ENCODE assay signal across 1 cellular context in the genomic region with DNA sequence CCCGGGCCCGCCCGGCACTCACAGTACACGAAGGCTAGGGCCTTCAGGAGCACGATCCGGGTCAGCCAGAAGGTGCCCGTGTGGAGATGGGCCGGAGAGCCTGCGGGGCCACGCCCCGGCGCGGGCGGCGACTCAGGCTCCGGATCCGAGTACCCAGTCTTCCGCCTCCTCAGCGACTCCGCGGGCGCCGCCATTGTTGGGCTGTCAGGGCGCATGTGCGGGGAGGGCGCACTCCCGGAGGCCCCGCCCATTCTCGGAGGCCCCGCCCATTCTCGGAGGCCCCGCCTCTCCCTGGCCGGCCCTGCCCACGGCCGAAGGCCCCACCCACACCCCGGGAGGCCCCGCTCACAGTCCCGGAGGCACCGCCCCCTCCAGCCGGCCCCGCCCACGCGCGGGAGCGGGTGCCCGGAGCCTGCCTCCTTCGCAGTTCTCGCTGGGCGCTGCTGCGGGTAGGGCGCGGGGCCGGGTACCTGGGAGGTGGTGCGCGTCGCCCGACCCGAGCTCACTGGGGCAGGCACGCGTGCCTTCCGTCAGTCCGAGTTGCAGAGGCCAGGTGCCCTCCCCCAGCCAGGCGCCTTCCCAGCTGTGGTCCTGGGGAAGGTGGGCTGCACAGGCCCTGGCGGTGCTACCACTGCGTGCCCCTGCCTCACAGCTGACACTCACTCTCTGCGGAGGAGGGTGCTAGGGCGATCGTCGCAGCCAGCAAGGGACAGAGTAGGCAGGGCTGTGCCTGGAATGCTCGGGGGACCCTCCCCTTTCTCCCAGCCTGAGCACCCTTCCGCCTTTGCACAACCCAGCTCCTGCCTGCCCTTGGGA.
TF ChIP-seq lines count a peak whose summit lies in the region.

A gene (minus strand): TSS at position 219 of the 816 bp plus-strand sequence. CDS start 4 bp downstream, at position 215.

TF ChIP-seq in K562, 482 proteins besides CTCF, POLR2A, EP300 and RAD21 (continued from another document and continues in another):
- TF ChIP-seq, protein P1, sequence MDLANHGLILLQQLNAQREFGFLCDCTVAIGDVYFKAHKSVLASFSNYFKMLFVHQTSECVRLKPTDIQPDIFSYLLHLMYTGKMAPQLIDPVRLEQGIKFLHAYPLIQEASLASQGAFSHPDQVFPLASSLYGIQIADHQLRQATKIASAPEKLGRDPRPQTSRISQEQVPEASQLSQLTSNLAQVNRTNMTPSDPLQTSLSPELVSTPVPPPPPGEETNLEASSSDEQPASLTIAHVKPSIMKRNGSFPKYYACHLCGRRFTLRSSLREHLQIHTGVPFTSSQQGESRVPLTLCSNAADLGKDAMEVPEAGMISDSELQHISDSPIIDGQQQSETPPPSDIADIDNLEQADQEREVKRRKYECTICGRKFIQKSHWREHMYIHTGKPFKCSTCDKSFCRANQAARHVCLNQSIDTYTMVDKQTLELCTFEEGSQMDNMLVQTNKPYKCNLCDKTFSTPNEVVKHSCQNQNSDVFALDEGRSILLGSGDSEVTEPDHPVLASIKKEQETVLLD (IDR thresholded peaks at IDR 0.05) = peak; percentile 72; the same call in 1 of the 2 replicates
- TF ChIP-seq FOXM1 (IDR thresholded peaks at IDR 0.05; ENCODE audit: low read depth) (no peak), FOXM1 (CRISPR knock-in tag; IDR thresholded peaks at IDR 0.05; ENCODE audit: low read depth) (0 out of 2 replicates have a peak, but pooled peaks have one; percentile 31), ZNF212 (CRISPR knock-in tag; IDR thresholded peaks at IDR 0.05) (no peak; the same call in 1 of the 2 replicates), SIN3A (IDR thresholded peaks at IDR 0.05; ENCODE audit: borderline replicate concordance in 2 of 2, control insufficient read depth in 1 of 2, low read depth in 2 of 2, low read length in 2 of 2) (0 out of 4 replicates have a peak, but pooled peaks of 1 of the 2 experiments have one; percentile 50), GABPB1 (CRISPR knock-in tag; IDR thresholded peaks at IDR 0.05) (peak; percentile 15; the same call in 1 of the 2 replicates), ZNF324 (CRISPR knock-in tag; IDR thresholded peaks at IDR 0.05) (no peak), FIP1L1 (IDR thresholded peaks at IDR 0.05; ENCODE audit: low read depth, low read length, poor library complexity, severe bottlenecking) (peak; percentile 44), NRF1 (conservative IDR thresholded peaks at IDR 0.05 in 1 of 2, IDR thresholded peaks at IDR 0.05 in 1 of 2) (peak; percentile 97 to 98), MYC (IDR thresholded peaks at IDR 0.05; ENCODE audit: low read depth, low read length) (0 out of 2 replicates have a peak, but pooled peaks have one; percentile 48), MYC (CRISPR knock-in tag; IDR thresholded peaks at IDR 0.05; ENCODE audit: borderline replicate concordance, low read depth) (no peak), SMAD1 (IDR thresholded peaks at IDR 0.05; ENCODE audit: low read depth, low read length, partially characterized antibody) (no peak), HMG20A (CRISPR knock-in tag; conservative IDR thresholded peaks at IDR 0.05) (no peak), NONO (IDR thresholded peaks at IDR 0.05; ENCODE audit: low read depth in 2 of 2, low read length in 1 of 2) (no peak), ZNF507 (tag; conservative IDR thresholded peaks at IDR 0.05) (no peak), SUPT5H (IDR thresholded peaks at IDR 0.05) (peak; percentile 83), PHF20 (IDR thresholded peaks at IDR 0.05; ENCODE audit: partially characterized antibody) (peak; percentile 93), GABPB2 (CRISPR knock-in tag; conservative IDR thresholded peaks at IDR 0.05) (no peak), CBX5 (IDR thresholded peaks at IDR 0.05; ENCODE audit: borderline replicate concordance, low read depth) (no peak), GATAD2A (IDR thresholded peaks at IDR 0.05) (0 out of 2 replicates have a peak, but pooled peaks have one; percentile 12), RBM17 (IDR thresholded peaks at IDR 0.05; ENCODE audit: borderline replicate concordance, low read depth, low read length) (no peak), ARID1B (IDR thresholded peaks at IDR 0.05) (no peak), ZNF263 (CRISPR knock-in tag; IDR thresholded peaks at IDR 0.05; ENCODE audit: borderline replicate concordance) (peak; percentile 26; the same call in 1 of the 2 replicates), SETDB1 (IDR thresholded peaks at IDR 0.05; ENCODE audit: low read length) (no peak), MTF1 (CRISPR knock-in tag; IDR thresholded peaks at IDR 0.05; ENCODE audit: borderline replicate concordance) (no peak), TBP (optimal IDR thresholded peaks at IDR 0.05; ENCODE audit: low read depth, low read length) (peak; percentile 81), RB1 (IDR thresholded peaks at IDR 0.05; ENCODE audit: low read depth) (0 out of 2 replicates have a peak, but pooled peaks have one; percentile 7), ZBTB17 (CRISPR knock-in tag; IDR thresholded peaks at IDR 0.05) (no peak), CXXC5 (CRISPR knock-in tag; IDR thresholded peaks at IDR 0.05) (peak; percentile 66), KLF10 (CRISPR knock-in tag; IDR thresholded peaks at IDR 0.05) (no peak), ZNF282 (CRISPR knock-in tag; IDR thresholded peaks at IDR 0.05) (0 out of 2 replicates have a peak, but pooled peaks have one; percentile 5), ESRRA (IDR thresholded peaks at IDR 0.05; ENCODE audit: borderline replicate concordance, low read depth) (peak; percentile 44; the same call in 1 of the 2 replicates), RBM25 (IDR thresholded peaks at IDR 0.05; ENCODE audit: low read depth, low read length, severe bottlenecking) (peak; percentile 7), MTA3 (IDR thresholded peaks at IDR 0.05; ENCODE audit: borderline replicate concordance) (0 out of 2 replicates have a peak, but pooled peaks have one; percentile 70), HDAC1 (IDR thresholded peaks at IDR 0.05) (peak in 1 of 2 experiments; percentile 65; a peak in 1 of 4 replicates), SP1 (CRISPR knock-in tag; IDR thresholded peaks at IDR 0.05) (peak; percentile 86), KDM4B (IDR thresholded peaks at IDR 0.05; ENCODE audit: borderline replicate concordance in 2 of 2, low read depth in 1 of 2) (no peak), ZFX (CRISPR knock-in tag; IDR thresholded peaks at IDR 0.05) (peak; percentile 89), ATF7 (IDR thresholded peaks at IDR 0.05) (peak; percentile 40; the same call in 1 of the 2 replicates), IFI16 (CRISPR knock-in tag; IDR thresholded peaks at IDR 0.05) (no peak), KAT2B (IDR thresholded peaks at IDR 0.05; ENCODE audit: low read depth, low read length) (no peak)
- TF ChIP-seq, protein P2, sequence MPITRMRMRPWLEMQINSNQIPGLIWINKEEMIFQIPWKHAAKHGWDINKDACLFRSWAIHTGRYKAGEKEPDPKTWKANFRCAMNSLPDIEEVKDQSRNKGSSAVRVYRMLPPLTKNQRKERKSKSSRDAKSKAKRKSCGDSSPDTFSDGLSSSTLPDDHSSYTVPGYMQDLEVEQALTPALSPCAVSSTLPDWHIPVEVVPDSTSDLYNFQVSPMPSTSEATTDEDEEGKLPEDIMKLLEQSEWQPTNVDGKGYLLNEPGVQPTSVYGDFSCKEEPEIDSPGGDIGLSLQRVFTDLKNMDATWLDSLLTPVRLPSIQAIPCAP (CRISPR knock-in tag; IDR thresholded peaks at IDR 0.05; ENCODE audit: borderline replicate concordance) = no peak
- TF ChIP-seq, protein P3, sequence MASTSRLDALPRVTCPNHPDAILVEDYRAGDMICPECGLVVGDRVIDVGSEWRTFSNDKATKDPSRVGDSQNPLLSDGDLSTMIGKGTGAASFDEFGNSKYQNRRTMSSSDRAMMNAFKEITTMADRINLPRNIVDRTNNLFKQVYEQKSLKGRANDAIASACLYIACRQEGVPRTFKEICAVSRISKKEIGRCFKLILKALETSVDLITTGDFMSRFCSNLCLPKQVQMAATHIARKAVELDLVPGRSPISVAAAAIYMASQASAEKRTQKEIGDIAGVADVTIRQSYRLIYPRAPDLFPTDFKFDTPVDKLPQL (IDR thresholded peaks at IDR 0.05; ENCODE audit: extremely low read depth, insufficient read length) = no peak
- TF ChIP-seq, protein P4, sequence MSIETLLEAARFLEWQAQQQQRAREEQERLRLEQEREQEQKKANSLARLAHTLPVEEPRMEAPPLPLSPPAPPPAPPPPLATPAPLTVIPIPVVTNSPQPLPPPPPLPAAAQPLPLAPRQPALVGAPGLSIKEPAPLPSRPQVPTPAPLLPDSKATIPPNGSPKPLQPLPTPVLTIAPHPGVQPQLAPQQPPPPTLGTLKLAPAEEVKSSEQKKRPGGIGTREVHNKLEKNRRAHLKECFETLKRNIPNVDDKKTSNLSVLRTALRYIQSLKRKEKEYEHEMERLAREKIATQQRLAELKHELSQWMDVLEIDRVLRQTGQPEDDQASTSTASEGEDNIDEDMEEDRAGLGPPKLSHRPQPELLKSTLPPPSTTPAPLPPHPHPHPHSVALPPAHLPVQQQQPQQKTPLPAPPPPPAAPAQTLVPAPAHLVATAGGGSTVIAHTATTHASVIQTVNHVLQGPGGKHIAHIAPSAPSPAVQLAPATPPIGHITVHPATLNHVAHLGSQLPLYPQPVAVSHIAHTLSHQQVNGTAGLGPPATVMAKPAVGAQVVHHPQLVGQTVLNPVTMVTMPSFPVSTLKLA (conservative IDR thresholded peaks at IDR 0.05) = peak in 1 of 2 experiments; percentile 64; a peak in 2 of 4 replicates
- TF ChIP-seq, protein P5, sequence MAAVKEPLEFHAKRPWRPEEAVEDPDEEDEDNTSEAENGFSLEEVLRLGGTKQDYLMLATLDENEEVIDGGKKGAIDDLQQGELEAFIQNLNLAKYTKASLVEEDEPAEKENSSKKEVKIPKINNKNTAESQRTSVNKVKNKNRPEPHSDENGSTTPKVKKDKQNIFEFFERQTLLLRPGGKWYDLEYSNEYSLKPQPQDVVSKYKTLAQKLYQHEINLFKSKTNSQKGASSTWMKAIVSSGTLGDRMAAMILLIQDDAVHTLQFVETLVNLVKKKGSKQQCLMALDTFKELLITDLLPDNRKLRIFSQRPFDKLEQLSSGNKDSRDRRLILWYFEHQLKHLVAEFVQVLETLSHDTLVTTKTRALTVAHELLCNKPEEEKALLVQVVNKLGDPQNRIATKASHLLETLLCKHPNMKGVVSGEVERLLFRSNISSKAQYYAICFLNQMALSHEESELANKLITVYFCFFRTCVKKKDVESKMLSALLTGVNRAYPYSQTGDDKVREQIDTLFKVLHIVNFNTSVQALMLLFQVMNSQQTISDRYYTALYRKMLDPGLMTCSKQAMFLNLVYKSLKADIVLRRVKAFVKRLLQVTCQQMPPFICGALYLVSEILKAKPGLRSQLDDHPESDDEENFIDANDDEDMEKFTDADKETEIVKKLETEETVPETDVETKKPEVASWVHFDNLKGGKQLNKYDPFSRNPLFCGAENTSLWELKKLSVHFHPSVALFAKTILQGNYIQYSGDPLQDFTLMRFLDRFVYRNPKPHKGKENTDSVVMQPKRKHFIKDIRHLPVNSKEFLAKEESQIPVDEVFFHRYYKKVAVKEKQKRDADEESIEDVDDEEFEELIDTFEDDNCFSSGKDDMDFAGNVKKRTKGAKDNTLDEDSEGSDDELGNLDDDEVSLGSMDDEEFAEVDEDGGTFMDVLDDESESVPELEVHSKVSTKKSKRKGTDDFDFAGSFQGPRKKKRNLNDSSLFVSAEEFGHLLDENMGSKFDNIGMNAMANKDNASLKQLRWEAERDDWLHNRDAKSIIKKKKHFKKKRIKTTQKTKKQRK (IDR thresholded peaks at IDR 0.05; ENCODE audit: borderline replicate concordance, low read depth, low read length) = no peak
- TF ChIP-seq, protein P6, sequence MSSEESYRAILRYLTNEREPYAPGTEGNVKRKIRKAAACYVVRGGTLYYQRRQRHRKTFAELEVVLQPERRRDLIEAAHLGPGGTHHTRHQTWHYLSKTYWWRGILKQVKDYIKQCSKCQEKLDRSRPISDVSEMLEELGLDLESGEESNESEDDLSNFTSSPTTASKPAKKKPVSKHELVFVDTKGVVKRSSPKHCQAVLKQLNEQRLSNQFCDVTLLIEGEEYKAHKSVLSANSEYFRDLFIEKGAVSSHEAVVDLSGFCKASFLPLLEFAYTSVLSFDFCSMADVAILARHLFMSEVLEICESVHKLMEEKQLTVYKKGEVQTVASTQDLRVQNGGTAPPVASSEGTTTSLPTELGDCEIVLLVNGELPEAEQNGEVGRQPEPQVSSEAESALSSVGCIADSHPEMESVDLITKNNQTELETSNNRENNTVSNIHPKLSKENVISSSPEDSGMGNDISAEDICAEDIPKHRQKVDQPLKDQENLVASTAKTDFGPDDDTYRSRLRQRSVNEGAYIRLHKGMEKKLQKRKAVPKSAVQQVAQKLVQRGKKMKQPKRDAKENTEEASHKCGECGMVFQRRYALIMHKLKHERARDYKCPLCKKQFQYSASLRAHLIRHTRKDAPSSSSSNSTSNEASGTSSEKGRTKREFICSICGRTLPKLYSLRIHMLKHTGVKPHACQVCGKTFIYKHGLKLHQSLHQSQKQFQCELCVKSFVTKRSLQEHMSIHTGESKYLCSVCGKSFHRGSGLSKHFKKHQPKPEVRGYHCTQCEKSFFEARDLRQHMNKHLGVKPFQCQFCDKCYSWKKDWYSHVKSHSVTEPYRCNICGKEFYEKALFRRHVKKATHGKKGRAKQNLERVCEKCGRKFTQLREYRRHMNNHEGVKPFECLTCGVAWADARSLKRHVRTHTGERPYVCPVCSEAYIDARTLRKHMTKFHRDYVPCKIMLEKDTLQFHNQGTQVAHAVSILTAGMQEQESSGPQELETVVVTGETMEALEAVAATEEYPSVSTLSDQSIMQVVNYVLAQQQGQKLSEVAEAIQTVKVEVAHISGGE (CRISPR knock-in tag; IDR thresholded peaks at IDR 0.05) = 0 out of 6 replicates have a peak, but pooled peaks of 1 of the 3 experiments have one; percentile 31
- TF ChIP-seq, protein P7, sequence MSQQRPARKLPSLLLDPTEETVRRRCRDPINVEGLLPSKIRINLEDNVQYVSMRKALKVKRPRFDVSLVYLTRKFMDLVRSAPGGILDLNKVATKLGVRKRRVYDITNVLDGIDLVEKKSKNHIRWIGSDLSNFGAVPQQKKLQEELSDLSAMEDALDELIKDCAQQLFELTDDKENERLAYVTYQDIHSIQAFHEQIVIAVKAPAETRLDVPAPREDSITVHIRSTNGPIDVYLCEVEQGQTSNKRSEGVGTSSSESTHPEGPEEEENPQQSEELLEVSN (IDR thresholded peaks at IDR 0.05; ENCODE audit: borderline replicate concordance in 1 of 2, extremely low read depth in 1 of 2, insufficient read depth in 1 of 2, insufficient read length in 1 of 2, low read depth in 1 of 2, low read length in 1 of 2, poor library complexity in 1 of 2, severe bottlenecking in 1 of 2) = peak in 1 of 2 experiments; percentile 45
- TF ChIP-seq, protein P8, sequence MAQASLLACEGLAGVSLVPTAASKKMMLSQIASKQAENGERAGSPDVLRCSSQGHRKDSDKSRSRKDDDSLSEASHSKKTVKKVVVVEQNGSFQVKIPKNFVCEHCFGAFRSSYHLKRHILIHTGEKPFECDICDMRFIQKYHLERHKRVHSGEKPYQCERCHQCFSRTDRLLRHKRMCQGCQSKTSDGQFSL (CRISPR knock-in tag; IDR thresholded peaks at IDR 0.05) = 0 out of 2 replicates have a peak, but pooled peaks have one; percentile 15
- TF ChIP-seq, protein P8 (tag; IDR thresholded peaks at IDR 0.05) = no peak
